In genomic region chrX:130810561-130810960, GRCh38 we compare ENCODE assay signal across 25 cellular contexts.
"Had no signal": no experiment of that assay in that cellular context is flagged by ENCODE, and none has a peak within 500 bp of the region (broad histone marks: within the 10 kb centered on the region; RNA-seq: fewer than 3 reads in every experiment).

No MANE protein-coding gene starts in this region.

- H3K4me1 ChIP-seq: colonic mucosa, gastrocnemius medialis, heart right ventricle, left lung, lower lobe of right lung had no signal

- H3K4me3 ChIP-seq: colonic mucosa, esophagus squamous epithelium, gastrocnemius medialis, heart right ventricle, left lung, lower lobe of right lung, mucosa of descending colon had no signal

- H3K27ac ChIP-seq: colonic mucosa, epithelial cell of prostate, esophagus squamous epithelium, gastrocnemius medialis, heart right ventricle, left lung, lower lobe of right lung had no signal

- H3K27me3 Mint-ChIP-seq: dendritic cell treated with granulocyte-macrophage colony-stimulating factor and Interleukin-4, amounts not matched to agents 40 ng/mL and 50 ng/mL, for 4 days; effector memory CD8-positive, alpha-beta T cell had no signal

- H3K4me1 Mint-ChIP-seq: endodermal cell, mesothelial cell of epicardium had no signal

- H3K9me3 ChIP-seq: colonic mucosa, gastrocnemius medialis, left lung, lower lobe of right lung, mucosa of descending colon had no signal

- DNase-seq: colonic mucosa; cortex of kidney; effector CD8-positive, alpha-beta T cell; effector memory CD8-positive, alpha-beta T cell; endodermal cell; erythroblast; esophagus squamous epithelium; foreskin fibroblast; foreskin melanocyte; gastrocnemius medialis; glutamatergic neuron; head of caudate nucleus; heart right ventricle; hippocampal formation; islet precursor cell; left cardiac atrium; left ventricle myocardium superior; lower lobe of right lung; mesenchymal stem cell; mucosa of descending colon had no signal

- H3K27me3 ChIP-seq: colonic mucosa, esophagus squamous epithelium, gastrocnemius medialis, heart right ventricle, left lung had no signal

- H3K4me3 Mint-ChIP-seq: dendritic cell treated with granulocyte-macrophage colony-stimulating factor and Interleukin-4, amounts not matched to agents 40 ng/mL and 50 ng/mL, for 4 days; effector memory CD8-positive, alpha-beta T cell; endodermal cell; mesothelial cell of epicardium had no signal

- FAIRE-seq: endometrium had no signal

- H3K36me3 ChIP-seq: colonic mucosa, esophagus squamous epithelium, gastrocnemius medialis, heart right ventricle, left lung, lower lobe of right lung had no signal

- H3K27ac Mint-ChIP-seq: dendritic cell treated with granulocyte-macrophage colony-stimulating factor and Interleukin-4, amounts not matched to agents 40 ng/mL and 50 ng/mL, for 4 days; effector memory CD8-positive, alpha-beta T cell; endodermal cell; mesothelial cell of epicardium had no signal
